ENCODE assay signal across 8 cellular contexts in genomic region chr3:153160451-153161137, GRCh38. TPM values are rescaled to one million over a fixed set of nuclear protein-coding genes. Genes with fewer than 3 reads are reported as not detected.
A peak's percentile ranks its signal among the peaks of the same experiment; 100 is the strongest.
DNase-seq lines count a peak whose midpoint lies in the region; ATAC-seq and TF ChIP-seq lines count a peak whose summit lies in the region.

No MANE protein-coding gene starts in this region.

- no peak for TF ChIP-seq CTCF in DOHH2 (IDR thresholded peaks at IDR 0.05; ENCODE audit: low read depth, low read length, poor library complexity, severe bottlenecking)
- TF ChIP-seq CTCF in IMR-90 (conservative IDR thresholded peaks at IDR 0.05; ENCODE audit: low read depth, low read length): no peak
- no peak for TF ChIP-seq CTCF in ascending aorta (IDR thresholded peaks at IDR 0.05)
- TF ChIP-seq CTCF in hepatocyte (IDR thresholded peaks at IDR 0.05; ENCODE audit: poor library complexity): no peak

- H3K23ac ChIP-seq in IMR-90 (ENCODE audit: low read depth, low read length): peak overlapping the region; percentile 96

- H3K9me3 ChIP-seq in DOHH2 (ENCODE audit: control insufficient read depth, insufficient read depth, low read length) (no peaks in the 10 kb centered on the region), IMR-90 (ENCODE audit: control insufficient read depth, insufficient read depth, low read length) (no peaks in the 10 kb centered on the region), T-helper 17 cell (ENCODE audit: control insufficient read depth, low read length, poor library complexity, severe bottlenecking) (no peaks in the 10 kb centered on the region), ascending aorta (no peaks in the 10 kb centered on the region), hepatocyte (ENCODE audit: low read depth) (no peaks in the 10 kb centered on the region)

- peak overlapping the region; percentile 97 for H2AK9ac ChIP-seq in IMR-90 (replicated peaks; ENCODE audit: low read depth, low read length, poor library complexity)

- peak overlapping the region; percentile 96 for H3K14ac ChIP-seq in IMR-90 (replicated peaks; ENCODE audit: low read depth, low read length)

- H3K4me1 Mint-ChIP-seq in T-helper 17 cell: peaks cover 22% of the 10 kb centered on the region

- CTCF ChIA-PET in IMR-90 (lab: Yijun Ruan, JAX): interaction anchor here (0.6 to 1.7 kb wide), 6 partner anchors 117 to 608 kb away, joined by 3 to 7 read pairs (median 4); no protein-coding TSS in a partner anchor

- in situ Hi-C loops in IMR-90 (cut with MboI; ENCODE audit: low sequenced_read_pairs): loop anchor here (10.0 to 25.0 kb wide), 3 partner anchors 124 to 602 kb away; no protein-coding TSS in a partner anchor

- peak overlapping the region; percentile 16; the same call in 2 of the 3 replicates for H2BK15ac ChIP-seq in IMR-90 (ENCODE audit: low read depth, low read length)

- H3K4me2 ChIP-seq in DOHH2 (ENCODE audit: low read length) (peak overlapping the region; percentile 83), IMR-90 (ENCODE audit: low read depth, low read length) (peak overlapping the region; percentile 85), hepatocyte (peak overlapping the region; percentile 73)

- H3K36me3 Mint-ChIP-seq in T-helper 17 cell (ENCODE audit: low read depth): peaks cover 2% of the 10 kb centered on the region

- dilution Hi-C loops in IMR-90 (cut with HindIII; ENCODE audit: low sequenced_read_pairs, unreplicated experiment): no loop called here

- H3K27me3 Mint-ChIP-seq in T-helper 17 cell: no peaks in the 10 kb centered on the region

- peak overlapping the region; percentile 96 for H3K4ac ChIP-seq in IMR-90 (ENCODE audit: low read depth, low read length)

- BruUV-seq in IMR-90 (replicated peaks; lab: Mats Ljungman, UMichigan): no TSS peak

- H3F3A ChIP-seq in DOHH2 (ENCODE audit: control insufficient read depth, insufficient read depth): peaks cover 7% of the 10 kb centered on the region; the same call in 1 of the 2 replicates

- H3K4me3 ChIP-seq in DOHH2 (ENCODE audit: low read length) (peak overlapping the region; percentile 87), IMR-90 (ENCODE audit: insufficient read depth, low read depth, low read length) (peak overlapping the region; percentile 73), ascending aorta (peak overlapping the region; percentile 77 to 78), hepatocyte (peak overlapping the region; percentile 42)

- H3K27ac ChIP-seq in DOHH2 (ENCODE audit: low read depth, low read length) (peak overlapping the region; percentile 17; the same call in 1 of the 2 replicates), IMR-90 (ENCODE audit: insufficient read depth, low read length) (peak overlapping the region; percentile 98), ascending aorta (peak overlapping the region; percentile 92), hepatocyte (peak overlapping the region; percentile 95)

- peak overlapping the region; percentile 80 for H3K18ac ChIP-seq in IMR-90 (ENCODE audit: low read depth, low read length)

- peaks cover 35% of the 10 kb centered on the region for H3K79me2 ChIP-seq in DOHH2 (ENCODE audit: control insufficient read depth, low read length)
- peaks cover 34% of the 10 kb centered on the region for H3K79me2 ChIP-seq in hepatocyte

- H3K9me2 ChIP-seq in DOHH2 (replicated peaks; ENCODE audit: control insufficient read depth, low read length) (no peaks in the 10 kb centered on the region), hepatocyte (replicated peaks; ENCODE audit: insufficient read depth) (no peaks in the 10 kb centered on the region)

- ATAC-seq in GM21529 (IDR thresholded peaks at IDR 0.05; ENCODE audit: unreplicated experiment): peak; percentile 31
- peak; percentile 38 for ATAC-seq in IMR-90 (ENCODE audit: low read depth)
- ATAC-seq in T-helper 17 cell: peak; percentile 24

- H3K4me3 Mint-ChIP-seq in T-helper 17 cell: peak overlapping the region; percentile 98

- peak overlapping the region; percentile 76 for H4K5ac ChIP-seq in IMR-90 (ENCODE audit: low read depth, low read length)

- peak overlapping the region; percentile 93 for H2AFZ ChIP-seq in IMR-90 (replicated peaks; ENCODE audit: low read length, poor library complexity)
- H2AFZ ChIP-seq in hepatocyte: peak overlapping the region; percentile 57

- TF ChIP-seq RAD21 in IMR-90 (IDR thresholded peaks at IDR 0.05; ENCODE audit: low read length): peak; percentile 0

- 1% methylated on average over 19 of the region's 43 CpGs; no CpG with 5 or more reads in 1 of the 2 experiments for whole genome bisulfite sequencing in IMR-90 (ENCODE audit: extremely low coverage in 2 of 2, insufficient read length in 1 of 2), 2 experiments
- WGBS in hepatocyte (ENCODE audit: low lambda C conversion rate, missing lambda C conversion rate): under 1% methylated on average over 39 of the region's 43 CpGs

- peak overlapping the region; percentile 99 for H2BK5ac ChIP-seq in IMR-90 (ENCODE audit: low read depth, low read length, poor library complexity, severe bottlenecking)

- DNase-seq in IMR-90 (peak; percentile 89), T-helper 17 cell (peak; percentile 44 to 70 (median 52)), ascending aorta (ENCODE audit: low spot score in 2 of 2) (peak; percentile 66 to 91), hepatocyte (ENCODE audit: low spot score) (peak; percentile 88), retina (peak; percentile 92), DMS79 treated with DMSO at 0.1 percent for 48 hours (lab: John Stamatoyannopoulos, UW) (no peak)

- TF ChIP-seq POLR2A in IMR-90 (IDR thresholded peaks at IDR 0.05; ENCODE audit: low read depth, low read length): peak; percentile 82

- peak overlapping the region; percentile 82 for H3K9ac ChIP-seq in IMR-90 (ENCODE audit: low read depth, low read length)

- H3K4me1 ChIP-seq in DOHH2 (ENCODE audit: control insufficient read depth, low read length) (peaks cover 25% of the 10 kb centered on the region), IMR-90 (ENCODE audit: control insufficient read depth, insufficient read depth, low read length) (peaks cover 4% of the 10 kb centered on the region; the same call in 1 of the 2 replicates), ascending aorta (peaks cover 0 to 10% of the 10 kb centered on the region in 2 donors), hepatocyte (ENCODE audit: insufficient read depth) (peaks cover 28% of the 10 kb centered on the region)

- H3K36me3 ChIP-seq in DOHH2 (ENCODE audit: control insufficient read depth, low read length) (peaks cover 24% of the 10 kb centered on the region), IMR-90 (ENCODE audit: control insufficient read depth, insufficient read depth, low read length) (no peaks in the 10 kb centered on the region), ascending aorta (no peaks in the 10 kb centered on the region), hepatocyte (replicated peaks; ENCODE audit: insufficient read depth, low read depth) (no peaks in the 10 kb centered on the region)

- intact Hi-C loops in IMR-90 (cut with micrococcal nuclease): loop anchor here (1.0 to 10.0 kb wide), 4 partner anchors 117 to 435 kb away; no protein-coding TSS in a partner anchor
- intact Hi-C loops in ascending aorta (cut with DNase I): loop anchor here (5.0 to 10.0 kb wide), 3 partner anchors 127 to 1162 kb away; partner anchors contain the start of genes ARHGEF26 and DHX36

- H3K27ac Mint-ChIP-seq in T-helper 17 cell: peak overlapping the region; percentile 94

- H3K9me1 ChIP-seq in IMR-90 (ENCODE audit: insufficient read depth, low read length): peaks cover 5% of the 10 kb centered on the region; the same call in 1 of the 2 replicates

- POLR2A ChIA-PET in IMR-90 (lab: Charles Lee; ENCODE audit: unreplicated experiment): interaction anchor here (0.6 to 1.7 kb wide), 5 partner anchors 11 to 118 kb away, joined by 3 to 6 read pairs (median 4); no protein-coding TSS in a partner anchor

- H3K79me1 ChIP-seq in IMR-90 (ENCODE audit: low read depth in 1 of 2, low read length in 2 of 2): no peaks in the 10 kb centered on the region; a peak in 1 of 4 replicates

- H2BK20ac ChIP-seq in IMR-90 (ENCODE audit: low read depth, low read length): peak overlapping the region; percentile 78

- H4K91ac ChIP-seq in IMR-90 (ENCODE audit: insufficient read depth, low read depth, low read length): peak overlapping the region; percentile 88

- peaks cover 17% of the 10 kb centered on the region for H4K20me1 ChIP-seq in DOHH2 (ENCODE audit: control insufficient read depth, insufficient read depth, low read depth, low read length)
- H4K20me1 ChIP-seq in IMR-90 (ENCODE audit: insufficient read depth, low read length): peaks cover 28% of the 10 kb centered on the region
- H4K20me1 ChIP-seq in hepatocyte (ENCODE audit: insufficient read depth, poor library complexity, severe bottlenecking): peaks cover 25% of the 10 kb centered on the region

- peak overlapping the region; percentile 52; the same call in 1 of the 2 replicates for H2AK5ac ChIP-seq in IMR-90 (ENCODE audit: low read depth, low read length)

- peak overlapping the region; percentile 27 to 91 for H4K8ac ChIP-seq in IMR-90 (ENCODE audit: low read depth in 2 of 2, low read length in 2 of 2)

- H3K27me3 ChIP-seq in DOHH2 (ENCODE audit: control insufficient read depth, low read length): no peaks in the 10 kb centered on the region
- no peaks in the 10 kb centered on the region for H3K27me3 ChIP-seq in IMR-90 (ENCODE audit: control insufficient read depth, insufficient read depth, low read length)
- no peaks in the 10 kb centered on the region for H3K27me3 ChIP-seq in ascending aorta
- no peaks in the 10 kb centered on the region for H3K27me3 ChIP-seq in hepatocyte

- H3K56ac ChIP-seq in IMR-90 (ENCODE audit: extremely low read depth, insufficient read depth, low read length): peak overlapping the region; percentile 97

- peak overlapping the region; percentile 93 for H2BK120ac ChIP-seq in IMR-90 (ENCODE audit: low read depth, low read length)

TF ChIP-seq in IMR-90, 13 proteins besides CTCF, POLR2A, EP300 and RAD21 (continues in another document):
- peak; percentile 58 for TF ChIP-seq BHLHE40 (IDR thresholded peaks at IDR 0.05; ENCODE audit: low read depth, low read length)
- TF ChIP-seq MAZ (IDR thresholded peaks at IDR 0.05; ENCODE audit: borderline replicate concordance, low read depth, low read length): peak; percentile 72; the same call in 1 of the 2 replicates
- no peak for TF ChIP-seq MAFK (IDR thresholded peaks at IDR 0.05; ENCODE audit: low read depth, low read length)
- peak; percentile 5; the same call in 1 of the 2 replicates for TF ChIP-seq MXI1 (IDR thresholded peaks at IDR 0.05; ENCODE audit: borderline replicate concordance, low read depth, low read length)
- no peak for TF ChIP-seq RFX5 (IDR thresholded peaks at IDR 0.05; ENCODE audit: low read depth, low read length)

RNA-seq across cellular contexts. Expression of gene RAP2B, which starts 1.4 kb away (rescaled TPM):
- total RNA-seq in IMR-90 (2012; rRNA removed) (12.4 and 18.1 TPM in 2 replicates), T-helper 17 cell (10 to 100 TPM; 19.7 to 34.3 TPM), ascending aorta (1.6 TPM), hepatocyte (17.7 and 20.0 TPM in 2 replicates)
- polyA plus RNA-seq in IMR-90 (2012; rRNA removed) (6.1 and 6.6 TPM in 2 replicates), hepatocyte (10.4 and 11.5 TPM in 2 replicates)
- 6.3 and 6.4 TPM in 2 replicates for polyA plus RNA-seq in IMR-90 (2012; cell fraction: cytosol; rRNA removed)
- polyA plus RNA-seq in IMR-90 (2012; cell fraction: nucleus; rRNA removed; ENCODE audit: low replicate concordance): 2.0 and 2.1 TPM in 2 replicates

Comparison
In these comparisons a context has a peak if more than half of its experiments do, and no peak if none do; other contexts are left out.
1. H3K27ac ChIP-seq: peak in every context shown above with its lines; median percentile 98 in IMR-90; 95 in hepatocyte; 92 in ascending aorta; 17 in DOHH2.